Comparison of ENCODE assay signal across 1 cellular context in genomic region chr14:54680636-54681035, GRCh38.
TF ChIP-seq lines count a peak whose summit lies in the region.

No MANE protein-coding gene starts in this region.

TF ChIP-seq in IMR-90, 13 proteins besides CTCF, POLR2A, EP300 and RAD21 (continued from another document):
- TF ChIP-seq ELK1 (IDR thresholded peaks at IDR 0.05; ENCODE audit: borderline replicate concordance, low read depth, low read length) (no peak), BHLHE40 (IDR thresholded peaks at IDR 0.05; ENCODE audit: low read depth, low read length) (no peak), RCOR1 (IDR thresholded peaks at IDR 0.05; ENCODE audit: insufficient replicate concordance, low read length) (no peak)
